ENCODE assay signal across 11 cellular contexts in genomic region chr9:35798658-35799366, GRCh38. TPM values are rescaled to one million over a fixed set of nuclear protein-coding genes. Genes with fewer than 3 reads are reported as not detected.
DNase-seq lines count a peak whose midpoint lies in the region; ATAC-seq and TF ChIP-seq lines count a peak whose summit lies in the region.
"Had no signal": no experiment of that assay in that cellular context is flagged by ENCODE, and none has a peak within 500 bp of the region (broad histone marks: within the 10 kb centered on the region; RNA-seq: fewer than 3 reads in every experiment).

No MANE protein-coding gene starts in this region.

- ATAC-seq in foreskin keratinocyte: peak; percentile 96
- peak; percentile 100 for ATAC-seq in stimulated activated effector memory CD8-positive, alpha-beta T cell treated with anti-CD3 and anti-CD28 coated beads, Interleukin-12 subunit alpha, Interleukin-12 subunit beta, amount 100 ng/mL, for 72 hours
- no peak for ATAC-seq in effector memory CD8-positive, alpha-beta T cell (replicated peaks)
- ATAC-seq: stimulated activated memory B cell treated with anti-CD40 and anti-IgM and Interleukin-4, amounts not matched to agents 10 μg/mL and 1 μg/mL and 100 μg/mL, for 72 hours had no signal

- H3K27me3 ChIP-seq in foreskin keratinocyte: no peaks in the 10 kb centered on the region

- peaks cover 17% of the 10 kb centered on the region for H3K4me1 Mint-ChIP-seq in T-helper 1 cell treated with Interleukin-12 subunit alpha and Interleukin-12 subunit beta and Interleukin-4 antibody, amounts not matched to agents 30 μg/mL and 1 μg/mL, for 36 hours (ENCODE audit: low read depth)
- peaks cover 32% of the 10 kb centered on the region for H3K4me1 Mint-ChIP-seq in stimulated activated effector memory CD8-positive, alpha-beta T cell treated with anti-CD3 and anti-CD28 coated beads, Interleukin-12 subunit alpha, Interleukin-12 subunit beta, amount 100 ng/mL, for 72 hours
- H3K4me1 Mint-ChIP-seq in effector memory CD8-positive, alpha-beta T cell (ENCODE audit: low read depth in 2 of 2): no peaks in the 10 kb centered on the region
- H3K4me1 Mint-ChIP-seq: stimulated activated memory B cell treated with anti-CD40 and anti-IgM and Interleukin-4, amounts not matched to agents 10 μg/mL and 1 μg/mL and 100 μg/mL, for 72 hours had no signal

- TF ChIP-seq CTCF in foreskin keratinocyte (conservative IDR thresholded peaks at IDR 0.05): no peak

- no peak overlapping the region for H3K4me3 Mint-ChIP-seq in T-helper 1 cell treated with Interleukin-12 subunit alpha and Interleukin-12 subunit beta and Interleukin-4 antibody, amounts not matched to agents 30 μg/mL and 1 μg/mL, for 36 hours
- H3K4me3 Mint-ChIP-seq in stimulated activated effector memory CD8-positive, alpha-beta T cell treated with anti-CD3 and anti-CD28 coated beads, Interleukin-12 subunit alpha, Interleukin-12 subunit beta, amount 100 ng/mL, for 72 hours: no peak overlapping the region
- no peak overlapping the region for H3K4me3 Mint-ChIP-seq in effector memory CD8-positive, alpha-beta T cell
- H3K4me3 Mint-ChIP-seq: stimulated activated memory B cell treated with anti-CD40 and anti-IgM and Interleukin-4, amounts not matched to agents 10 μg/mL and 1 μg/mL and 100 μg/mL, for 72 hours had no signal

- H3K4me1 ChIP-seq in foreskin keratinocyte: peaks cover 21% of the 10 kb centered on the region

- peak overlapping the region; percentile 45 for H3K27ac ChIP-seq in foreskin keratinocyte

- DNase-seq in activated CD8-positive, alpha-beta memory T cell treated with anti-CD3 and anti-CD28 coated beads for 24 hours: peak; percentile 61
- no peak for DNase-seq in activated CD8-positive, alpha-beta memory T cell treated with anti-CD3 and anti-CD28 coated beads, Interleukin-2, amount 50 U/mL, for 48 hours
- peak; percentile 93 to 97 for DNase-seq in foreskin keratinocyte
- DNase-seq in stimulated activated effector memory CD8-positive, alpha-beta T cell treated with anti-CD3 and anti-CD28 coated beads, Interleukin-12 subunit alpha, Interleukin-12 subunit beta, amount 100 ng/mL, for 72 hours (ENCODE audit: low spot score in 2 of 2): no peak
- DNase-seq in effector memory CD8-positive, alpha-beta T cell: no peak
- no peak for DNase-seq in NCI-H2196 treated with DMSO at 0.1 percent for 48 hours (lab: John Stamatoyannopoulos, UW; ENCODE audit: unreplicated experiment)
- no peak for DNase-seq in NCI-H2196 (lab: John Stamatoyannopoulos, UW; ENCODE audit: unreplicated experiment)
- DNase-seq: amygdala had no signal

- no peaks in the 10 kb centered on the region for H3K9me3 Mint-ChIP-seq in T-helper 1 cell treated with Interleukin-12 subunit alpha and Interleukin-12 subunit beta and Interleukin-4 antibody, amounts not matched to agents 30 μg/mL and 1 μg/mL, for 36 hours
- H3K9me3 Mint-ChIP-seq in stimulated activated effector memory CD8-positive, alpha-beta T cell treated with anti-CD3 and anti-CD28 coated beads, Interleukin-12 subunit alpha, Interleukin-12 subunit beta, amount 100 ng/mL, for 72 hours: no peaks in the 10 kb centered on the region
- no peaks in the 10 kb centered on the region for H3K9me3 Mint-ChIP-seq in effector memory CD8-positive, alpha-beta T cell
- H3K9me3 Mint-ChIP-seq: stimulated activated memory B cell treated with anti-CD40 and anti-IgM and Interleukin-4, amounts not matched to agents 10 μg/mL and 1 μg/mL and 100 μg/mL, for 72 hours had no signal

- H3K36me3 Mint-ChIP-seq in T-helper 1 cell treated with Interleukin-12 subunit alpha and Interleukin-12 subunit beta and Interleukin-4 antibody, amounts not matched to agents 30 μg/mL and 1 μg/mL, for 36 hours (ENCODE audit: low read depth): peaks cover 13% of the 10 kb centered on the region
- peaks cover 31% of the 10 kb centered on the region for H3K36me3 Mint-ChIP-seq in stimulated activated effector memory CD8-positive, alpha-beta T cell treated with anti-CD3 and anti-CD28 coated beads, Interleukin-12 subunit alpha, Interleukin-12 subunit beta, amount 100 ng/mL, for 72 hours
- H3K36me3 Mint-ChIP-seq in effector memory CD8-positive, alpha-beta T cell (ENCODE audit: insufficient read depth): peaks cover 9% of the 10 kb centered on the region

- peak overlapping the region; percentile 23 for H3K27ac Mint-ChIP-seq in T-helper 1 cell treated with Interleukin-12 subunit alpha and Interleukin-12 subunit beta and Interleukin-4 antibody, amounts not matched to agents 30 μg/mL and 1 μg/mL, for 36 hours
- H3K27ac Mint-ChIP-seq in stimulated activated effector memory CD8-positive, alpha-beta T cell treated with anti-CD3 and anti-CD28 coated beads, Interleukin-12 subunit alpha, Interleukin-12 subunit beta, amount 100 ng/mL, for 72 hours: peak overlapping the region; percentile 49
- peak overlapping the region in 1 of 2 donors; percentile 15 for H3K27ac Mint-ChIP-seq in effector memory CD8-positive, alpha-beta T cell
- H3K27ac Mint-ChIP-seq: stimulated activated memory B cell treated with anti-CD40 and anti-IgM and Interleukin-4, amounts not matched to agents 10 μg/mL and 1 μg/mL and 100 μg/mL, for 72 hours had no signal

- H3K27me3 Mint-ChIP-seq in T-helper 1 cell treated with Interleukin-12 subunit alpha and Interleukin-12 subunit beta and Interleukin-4 antibody, amounts not matched to agents 30 μg/mL and 1 μg/mL, for 36 hours (ENCODE audit: low read depth): no peaks in the 10 kb centered on the region
- no peaks in the 10 kb centered on the region for H3K27me3 Mint-ChIP-seq in effector memory CD8-positive, alpha-beta T cell
- H3K27me3 Mint-ChIP-seq: stimulated activated memory B cell treated with anti-CD40 and anti-IgM and Interleukin-4, amounts not matched to agents 10 μg/mL and 1 μg/mL and 100 μg/mL, for 72 hours had no signal

RNA-seq across cellular contexts. Expression of gene NPR2, which starts 7.4 kb away (rescaled TPM):
- total RNA-seq in foreskin keratinocyte: 6.7 and 10.7 TPM in 2 replicates
- polyA plus RNA-seq in foreskin keratinocyte: 6.7 and 12.5 TPM in 2 replicates

RNA-seq across cellular contexts. Expression of gene SPAG8, which starts 13.2 kb away (rescaled TPM):
- total RNA-seq in foreskin keratinocyte: 0.35 and 0.58 TPM in 2 replicates
- polyA plus RNA-seq in foreskin keratinocyte: 0.36 and 0.50 TPM in 2 replicates

RNA-seq across cellular contexts. Expression of gene HINT2, which starts 16.0 kb away (rescaled TPM):
- 46.3 and 47.9 TPM in 2 replicates for total RNA-seq in foreskin keratinocyte
- polyA plus RNA-seq in foreskin keratinocyte: 66.8 and 71.2 TPM in 2 replicates

RNA-seq across cellular contexts. Expression of gene FAM221B, which starts 29.7 kb away (rescaled TPM):
- total RNA-seq in foreskin keratinocyte: not detected in 2 replicates
- not detected in 2 replicates for polyA plus RNA-seq in foreskin keratinocyte
- total RNA-seq: H1 had no signal
- polyA plus RNA-seq: H1 had no signal

RNA-seq across cellular contexts. Expression of gene TMEM8B, which starts 30.2 kb away (rescaled TPM):
- 1.6 and 2.4 TPM in 2 replicates for total RNA-seq in foreskin keratinocyte
- 2.7 and 3.4 TPM in 2 replicates for polyA plus RNA-seq in foreskin keratinocyte

Comparison
In these comparisons a context has a peak if more than half of its experiments do, and no peak if none do; other contexts are left out.
1. DNase-seq: peak in activated CD8-positive, alpha-beta memory T cell treated with anti-CD3 and anti-CD28 coated beads for 24 hours (single experiment) and foreskin keratinocyte (2 of 2); none in activated CD8-positive, alpha-beta memory T cell treated with anti-CD3 and anti-CD28 coated beads, Interleukin-2, amount 50 U/mL, for 48 hours (single experiment), stimulated activated effector memory CD8-positive, alpha-beta T cell treated with anti-CD3 and anti-CD28 coated beads, Interleukin-12 subunit alpha, Interleukin-12 subunit beta, amount 100 ng/mL, for 72 hours (0 of 2), effector memory CD8-positive, alpha-beta T cell (0 of 3), NCI-H2196 treated with DMSO at 0.1 percent for 48 hours (single experiment) and NCI-H2196 (single experiment).